ENCODE assay signal across 8 cellular contexts in the genomic region with DNA sequence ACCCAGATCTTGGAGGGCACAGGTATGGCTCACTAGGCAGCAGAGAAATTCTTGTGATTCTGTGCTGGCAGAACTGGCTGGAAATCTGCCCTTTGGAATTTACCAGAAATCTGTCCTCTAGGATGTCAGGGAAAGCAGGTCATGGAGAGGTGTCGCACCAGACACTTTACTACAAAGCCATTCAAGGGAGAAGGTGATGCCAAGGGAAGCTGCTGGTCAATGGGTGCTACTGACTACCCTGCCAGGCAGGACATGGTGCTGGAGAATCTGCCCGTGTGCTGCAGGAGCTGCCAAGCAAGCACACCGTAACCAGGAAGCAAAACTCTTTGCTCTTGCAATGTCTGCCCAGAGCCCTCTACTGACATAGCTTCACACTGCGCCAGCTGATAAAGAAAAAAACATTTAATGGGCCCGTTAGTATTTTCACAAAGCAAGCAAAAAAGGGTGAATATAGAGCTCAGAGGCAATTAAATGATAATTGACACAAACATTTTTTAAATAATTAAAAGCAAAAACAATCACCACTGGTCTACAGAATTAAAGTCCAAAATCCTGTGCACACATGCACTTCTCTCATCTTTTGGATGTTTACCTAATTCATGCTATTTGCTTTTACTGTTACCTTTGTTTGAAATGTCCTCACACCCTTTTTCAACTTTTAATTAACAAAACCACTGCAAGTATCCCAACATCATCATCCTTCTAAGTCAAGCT.
A peak's percentile ranks its signal among the peaks of the same experiment; 100 is the strongest.
DNase-seq lines count a peak whose midpoint lies in the region; ATAC-seq and TF ChIP-seq lines count a peak whose summit lies in the region.

No MANE protein-coding gene starts in this region.

- TF ChIP-seq CTCF in GM12872 (IDR thresholded peaks at IDR 0.05; ENCODE audit: insufficient read depth, low read depth, low read length) (peak; percentile 47; the same call in 2 of the 3 replicates), WI38 (IDR thresholded peaks at IDR 0.05; ENCODE audit: low read depth, low read length) (peak; percentile 32; the same call in 1 of the 2 replicates)

- no peak overlapping the region for H3K4me3 ChIP-seq in WI38 (ENCODE audit: low read depth, low read length)

- ATAC-seq in HG02884 (IDR thresholded peaks at IDR 0.05; ENCODE audit: unreplicated experiment), result peak; percentile 76
- no peak for ATAC-seq in HG02571 (IDR thresholded peaks at IDR 0.05; ENCODE audit: unreplicated experiment)

- DNase-seq in AG08396 (ENCODE audit: low spot score) (peak; percentile 71), NCI-H2081 (lab: John Stamatoyannopoulos, UW) (peak; percentile 12 to 62), iPS-NIHi7 (ENCODE audit: extremely low spot score) (peak; percentile 78), anterior cingulate cortex (lab: John Stamatoyannopoulos, UW) (no peak)

Comparison
In these comparisons a context has a peak if more than half of its experiments do, and no peak if none do; other contexts are left out.
1. DNase-seq: peak in AG08396 (single experiment), NCI-H2081 (2 of 2) and iPS-NIHi7 (single experiment); none in anterior cingulate cortex (0 of 58).